Comparison of ENCODE assay signal across 8 cellular contexts in genomic region chr15:40313531-40314398, GRCh38. TPM values are rescaled to one million over a fixed set of nuclear protein-coding genes. Genes with fewer than 3 reads are reported as not detected.
DNase-seq lines count a peak whose midpoint lies in the region; ATAC-seq and TF ChIP-seq lines count a peak whose summit lies in the region.

No MANE protein-coding gene starts in this region.

- peaks cover 14% of the 10 kb centered on the region for H3K4me1 Mint-ChIP-seq in osteocyte (ENCODE audit: unreplicated experiment)

- H3K9me3 ChIP-seq in mucosa of descending colon: no peaks in the 10 kb centered on the region

- H3K4me1 ChIP-seq in mucosa of descending colon (ENCODE audit: low read depth): peaks cover 5% of the 10 kb centered on the region

- peak; percentile 77 for DNase-seq in DMS 273 (lab: John Stamatoyannopoulos, UW; ENCODE audit: unreplicated experiment)
- DNase-seq in DMS 273 treated with DMSO at 0.1 percent for 48 hours (lab: John Stamatoyannopoulos, UW): no peak
- peak; percentile 75 for DNase-seq in NCI-H1694 (lab: John Stamatoyannopoulos, UW)
- DNase-seq in UCSD-AML1 (lab: John Stamatoyannopoulos, UW; ENCODE audit: unreplicated experiment): peak; percentile 55
- DNase-seq in mucosa of descending colon: peak in 2 of 3 donors; percentile 65 to 91
- no peak for DNase-seq in osteocyte (ENCODE audit: extremely low spot score, unreplicated experiment)
- no peak for DNase-seq in occipital lobe (lab: John Stamatoyannopoulos, UW)

- H3K27me3 Mint-ChIP-seq in osteocyte (ENCODE audit: unreplicated experiment): peaks cover 10% of the 10 kb centered on the region

- no peak for TF ChIP-seq CTCF in mucosa of descending colon (IDR thresholded peaks at IDR 0.05)
- TF ChIP-seq CTCF in osteocyte (IDR thresholded peaks at IDR 0.05): no peak

- H3K4me3 ChIP-seq in mucosa of descending colon: no peak overlapping the region

- no peaks in the 10 kb centered on the region for H3K9me3 Mint-ChIP-seq in osteocyte (ENCODE audit: unreplicated experiment)

- H3K4me3 Mint-ChIP-seq in osteocyte (ENCODE audit: unreplicated experiment): no peak overlapping the region

- intact Hi-C loops in mucosa of descending colon (cut with DNase I, micrococcal nuclease): no loop called here

- peak; percentile 86 for ATAC-seq in mucosa of descending colon
- no peak for ATAC-seq in activated CD4-positive, CD25-positive, alpha-beta regulatory T cell treated with anti-CD3 and anti-CD28 coated beads, Interleukin-2, amount 50 U/mL, for 24 hours

- no peak overlapping the region for H3K27ac Mint-ChIP-seq in osteocyte (ENCODE audit: unreplicated experiment)

- no peaks in the 10 kb centered on the region for H3K36me3 ChIP-seq in mucosa of descending colon (ENCODE audit: low read depth)

- no peaks in the 10 kb centered on the region for H3K36me3 Mint-ChIP-seq in osteocyte (ENCODE audit: unreplicated experiment)

RNA-seq across cellular contexts. Expression of gene PLCB2, which starts 6.0 kb away (rescaled TPM):
- total RNA-seq in mucosa of descending colon (10 to 100 TPM in 2 of 3 donors, 1 to 10 TPM in 1; 9.9 to 21.8 (median 17.4) TPM), osteocyte (0.40 and 1.2 TPM in 2 replicates), occipital lobe (3.3 TPM)

RNA-seq across cellular contexts. Expression of gene INAFM2, which starts 9.7 kb away (rescaled TPM):
- total RNA-seq in mucosa of descending colon (100 to 1,000 TPM in 1 of 3 donors, 10 to 100 TPM in 2; 15.6 to 120 (median 21.1) TPM), osteocyte (69.0 and 70.3 TPM in 2 replicates), occipital lobe (14.8 TPM)

RNA-seq across cellular contexts. Expression of gene CCDC9B, which starts 27.0 kb away (rescaled TPM):
- total RNA-seq in mucosa of descending colon (100 to 1,000 TPM in 1 of 3 donors, 10 to 100 TPM in 2; 34.9 to 204 (median 37.2) TPM), osteocyte (18.0 and 21.6 TPM in 2 replicates), occipital lobe (1.6 TPM)

RNA-seq across cellular contexts. Expression of gene ANKRD63, which starts 30.9 kb away (rescaled TPM):
- under 1 TPM in 1 of 3 donors, not detected in 2; 0.25 TPM for total RNA-seq in mucosa of descending colon
- 0.30 and 0.42 TPM in 2 replicates for total RNA-seq in osteocyte
- not detected for total RNA-seq in occipital lobe

RNA-seq across cellular contexts. Expression of gene PHGR1, which starts 37.1 kb away (rescaled TPM):
- total RNA-seq in mucosa of descending colon (1,000 to 10,000 TPM in 2 of 3 donors, 100 to 1,000 TPM in 1; 932 to 1,439 (median 1,228) TPM), osteocyte (not detected in 2 replicates), occipital lobe (not detected)

Comparison
In these comparisons a context has a peak if more than half of its experiments do, and no peak if none do; other contexts are left out.
1. DNase-seq: peak in DMS 273 (single experiment), NCI-H1694 (single experiment), UCSD-AML1 (single experiment) and mucosa of descending colon (2 of 3); none in DMS 273 treated with DMSO at 0.1 percent for 48 hours (single experiment), osteocyte (single experiment) and occipital lobe (single experiment).